15 cellular contexts compared by ENCODE assay signal in genomic region chr14:22464422-22465142, GRCh38.
A peak's percentile ranks its signal among the peaks of the same experiment; 100 is the strongest.
DNase-seq lines count a peak whose midpoint lies in the region; ATAC-seq and TF ChIP-seq lines count a peak whose summit lies in the region.
"Had no signal": no experiment of that assay in that cellular context is flagged by ENCODE, and none has a peak within 500 bp of the region (broad histone marks: within the 10 kb centered on the region; RNA-seq: fewer than 3 reads in every experiment).

No MANE protein-coding gene starts in this region.

- DNase-seq in activated CD4-positive, CD25-positive, alpha-beta regulatory T cell treated with anti-CD3 and anti-CD28 coated beads, Interleukin-2, amount 50 U/mL, for 72 hours: no peak
- DNase-seq in memory B cell (ENCODE audit: low spot score in 2 of 2) (no peak), Peyer's patch (no peak), brain microvascular endothelial cell (no peak), NCI-H69 (lab: John Stamatoyannopoulos, UW) (no peak)
- DNase-seq: NCI-H2107; SIG-M5; stimulated activated CD4-positive, alpha-beta T cell treated with anti-CD3 and anti-CD28 coated beads, Interleukin-2, amount 100 ng/mL, for 48 hours had no signal

- peaks cover 0 to 3% (median 0%) of the 10 kb centered on the region in 4 donors for H3K4me1 ChIP-seq in Peyer's patch
- H3K4me1 ChIP-seq: ascending aorta had no signal

- in situ Hi-C loops in brain microvascular endothelial cell (cut with HindIII; ENCODE audit: low pct_ligation_motif_present, low sequenced_read_pairs): no loop called here

- no peaks in the 10 kb centered on the region for H3K27me3 ChIP-seq in Peyer's patch
- no peaks in the 10 kb centered on the region for H3K27me3 ChIP-seq in brain microvascular endothelial cell (replicated peaks)
- H3K27me3 ChIP-seq: ascending aorta, esophagus muscularis mucosa, thyroid gland had no signal

- H3K27ac ChIP-seq in Peyer's patch (peak overlapping the region in 2 of 4 donors; percentile 18 to 31), brain microvascular endothelial cell (no peak overlapping the region)
- H3K27ac ChIP-seq: 22Rv1, ascending aorta, esophagus muscularis mucosa, thyroid gland had no signal

- H3K27me3 Mint-ChIP-seq in memory B cell: no peaks in the 10 kb centered on the region

- no peaks in the 10 kb centered on the region for H3K9me3 ChIP-seq in Peyer's patch
- H3K9me3 ChIP-seq: ascending aorta, esophagus muscularis mucosa, thyroid gland had no signal

- H3K4me1 Mint-ChIP-seq in memory B cell: peaks cover 27% of the 10 kb centered on the region

- H3K27ac Mint-ChIP-seq in memory B cell: peak overlapping the region; percentile 75

- H3K36me3 ChIP-seq in Peyer's patch (no peaks in the 10 kb centered on the region), brain microvascular endothelial cell (replicated peaks) (no peaks in the 10 kb centered on the region)
- H3K36me3 ChIP-seq: ascending aorta, esophagus muscularis mucosa, thyroid gland had no signal

- TF ChIP-seq CTCF in Peyer's patch (IDR thresholded peaks at IDR 0.05) (no peak), brain microvascular endothelial cell (IDR thresholded peaks at IDR 0.05; ENCODE audit: low read depth, low read length, missing control alignments) (no peak)

- TF ChIP-seq POLR2A in Peyer's patch (IDR thresholded peaks at IDR 0.05): no peak

- peak overlapping the region; percentile 33 for H3K4me3 Mint-ChIP-seq in memory B cell

- H3K4me3 ChIP-seq in Peyer's patch (no peak overlapping the region), brain microvascular endothelial cell (ENCODE audit: low read depth, low read length) (no peak overlapping the region)
- H3K4me3 ChIP-seq: ascending aorta, esophagus muscularis mucosa, thyroid gland had no signal

- H3K36me3 Mint-ChIP-seq in memory B cell: no peaks in the 10 kb centered on the region

- peak; percentile 44 to 65 for ATAC-seq in activated CD4-positive, CD25-positive, alpha-beta regulatory T cell treated with anti-CD3 and anti-CD28 coated beads, Interleukin-2, amount 50 U/mL, for 24 hours
- peak; percentile 62 for ATAC-seq in GM21526 (IDR thresholded peaks at IDR 0.05; ENCODE audit: low FRiP score, unreplicated experiment)
- peak; percentile 62 for ATAC-seq in HG03103 (IDR thresholded peaks at IDR 0.05; ENCODE audit: low read depth, unreplicated experiment)
- peak; percentile 59 for ATAC-seq in memory B cell (ENCODE audit: low read depth)

- H3K9me3 Mint-ChIP-seq in memory B cell: no peaks in the 10 kb centered on the region
